Comparison of ENCODE assay signal across 1 cellular context in the genomic region with DNA sequence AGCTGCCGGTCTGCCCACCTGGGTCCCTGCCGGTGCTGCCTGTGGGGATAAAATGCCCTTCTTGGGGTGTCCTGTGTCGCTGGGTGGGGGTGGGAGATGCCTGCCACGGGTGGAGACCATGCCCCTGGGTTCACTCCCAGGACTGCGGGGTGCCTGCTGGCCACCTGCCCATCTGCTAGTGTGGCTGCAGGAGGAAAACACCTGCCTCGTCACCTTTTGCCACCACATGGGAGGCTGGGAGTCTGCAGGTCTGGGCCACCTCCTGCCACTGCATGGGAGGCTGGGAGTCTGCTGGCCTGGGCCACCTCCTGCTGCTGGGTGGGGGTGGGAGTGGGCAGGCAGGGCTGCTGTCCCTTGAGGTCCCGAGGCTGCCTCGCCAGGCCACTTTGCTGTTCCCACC.
TF ChIP-seq lines count a peak whose summit lies in the region.

No MANE protein-coding gene starts in this region.

TF ChIP-seq in H1, 55 proteins besides CTCF, POLR2A, EP300 and RAD21 (continued from another document):
- TF ChIP-seq ASH2L (IDR thresholded peaks at IDR 0.05; ENCODE audit: low read length) = no peak
- no peak for TF ChIP-seq JUN (IDR thresholded peaks at IDR 0.05; ENCODE audit: low read depth, low read length)
- no peak for TF ChIP-seq BACH1 (IDR thresholded peaks at IDR 0.05; ENCODE audit: low read length)
- no peak for TF ChIP-seq SIN3A (conservative IDR thresholded peaks at IDR 0.05 in 1 of 2, IDR thresholded peaks at IDR 0.05 in 1 of 2; ENCODE audit: low read depth in 1 of 2, low read length in 2 of 2)
- TF ChIP-seq CBX8 (IDR thresholded peaks at IDR 0.05; ENCODE audit: borderline replicate concordance, low read depth, low read length) = no peak
- TF ChIP-seq MAFK (IDR thresholded peaks at IDR 0.05; ENCODE audit: low read depth, low read length) = no peak
- TF ChIP-seq, protein P1, sequence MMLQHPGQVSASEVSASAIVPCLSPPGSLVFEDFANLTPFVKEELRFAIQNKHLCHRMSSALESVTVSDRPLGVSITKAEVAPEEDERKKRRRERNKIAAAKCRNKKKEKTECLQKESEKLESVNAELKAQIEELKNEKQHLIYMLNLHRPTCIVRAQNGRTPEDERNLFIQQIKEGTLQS (IDR thresholded peaks at IDR 0.05; ENCODE audit: insufficient read depth, low read depth, low read length) = no peak
- TF ChIP-seq KDM4A (IDR thresholded peaks at IDR 0.05; ENCODE audit: low read depth, low read length, severe bottlenecking) = no peak
- no peak for TF ChIP-seq BCL11A (IDR thresholded peaks at IDR 0.05; ENCODE audit: low read depth in 2 of 2, low read length in 2 of 2)
- no peak for TF ChIP-seq TBP (IDR thresholded peaks at IDR 0.05; ENCODE audit: low read depth, low read length)
- no peak for TF ChIP-seq KDM5A (IDR thresholded peaks at IDR 0.05; ENCODE audit: low read length)
- no peak for TF ChIP-seq RBBP5 (IDR thresholded peaks at IDR 0.05; ENCODE audit: borderline replicate concordance, low read depth, low read length)
- no peak for TF ChIP-seq SUZ12 (IDR thresholded peaks at IDR 0.05; ENCODE audit: low read length)
- no peak for TF ChIP-seq KDM1A (IDR thresholded peaks at IDR 0.05; ENCODE audit: borderline replicate concordance, low read length)
- TF ChIP-seq CHD2 (IDR thresholded peaks at IDR 0.05; ENCODE audit: low read length) = no peak
- TF ChIP-seq TAF1 (IDR thresholded peaks at IDR 0.05; ENCODE audit: low read depth, low read length) = no peak
- no peak for TF ChIP-seq SP4 (IDR thresholded peaks at IDR 0.05; ENCODE audit: low read length)
